23 cellular contexts compared by ENCODE assay signal in genomic region chr11:85551881-85552280, GRCh38.
"Had no signal": no experiment of that assay in that cellular context is flagged by ENCODE, and none has a peak within 500 bp of the region (broad histone marks: within the 10 kb centered on the region; RNA-seq: fewer than 3 reads in every experiment).

No MANE protein-coding gene starts in this region.

- DNase-seq: Karpas-422, KBM-7, MG63, NCI-H1092, NCI-H1105 treated with DMSO at 0.1 percent for 48 hours, NCI-H1436, NCI-H187, NCI-H2029, NCI-H2081 treated with DMSO at 0.1 percent for 48 hours, NCI-H2171, NCI-H226, NCI-H446, NCI-H510A, NCI-H524 treated with DMSO at 0.1 percent for 48 hours, NCI-H69, NCI-H774, Right ventricle myocardium superior, RPMI8226, SIG-M5, SK-N-SH, SW 1271 had no signal

- H3K4me1 ChIP-seq: SJSA1 had no signal

- H3K9ac ChIP-seq: SK-N-SH had no signal

- H3K4me2 ChIP-seq: SK-N-SH had no signal

- H3K27me3 ChIP-seq: MG63, SJSA1 had no signal

- H3K36me3 ChIP-seq: MG63, SJSA1 had no signal

- H3K27ac ChIP-seq: SJSA1 had no signal

- H3K4me3 ChIP-seq: MG63, SJSA1 had no signal

- FAIRE-seq: RCC 7860 had no signal

- H3K9me3 ChIP-seq: MG63, SJSA1, SK-N-SH had no signal
